20 cellular contexts compared by ENCODE assay signal in genomic region chr17:60371416-60371815, GRCh38. TPM values are rescaled to one million over a fixed set of nuclear protein-coding genes. Genes with fewer than 3 reads are reported as not detected.
DNase-seq lines count a peak whose midpoint lies in the region; ATAC-seq, FAIRE-seq and TF ChIP-seq lines count a peak whose summit lies in the region.
"Had no signal": no experiment of that assay in that cellular context is flagged by ENCODE, and none has a peak within 500 bp of the region (broad histone marks: within the 10 kb centered on the region; RNA-seq: fewer than 3 reads in every experiment).

No MANE protein-coding gene starts in this region.

- in situ Hi-C loops in mammary epithelial cell (cut with MboI; ENCODE audit: low sequenced_read_pairs in 2 of 2): no loop called here

- H3K4me1 ChIP-seq in mammary epithelial cell (ENCODE audit: insufficient read depth, low read length) (peaks cover 20% of the 10 kb centered on the region), RWPE2 (ENCODE audit: insufficient read depth, poor library complexity, severe bottlenecking) (peaks cover 24% of the 10 kb centered on the region), small intestine (ENCODE audit: control insufficient read depth in 2 of 2, insufficient read depth in 1 of 2, low read depth in 1 of 2, low read length in 1 of 2) (no peaks in the 10 kb centered on the region), heart left ventricle (peaks cover 0 to 20% (median 0%) of the 10 kb centered on the region in 12 donors)

- TF ChIP-seq CTCF in MCF 10A (IDR thresholded peaks at IDR 0.05; ENCODE audit: unreplicated experiment): no peak
- no peak for TF ChIP-seq CTCF in mammary epithelial cell (conservative IDR thresholded peaks at IDR 0.05 in 1 of 2, IDR thresholded peaks at IDR 0.05 in 1 of 2; ENCODE audit: extremely low read depth in 1 of 2, insufficient read depth in 1 of 2, low read depth in 1 of 2, low read length in 2 of 2)
- no peak for TF ChIP-seq CTCF in RWPE2 (IDR thresholded peaks at IDR 0.05; ENCODE audit: poor library complexity, severe bottlenecking)
- no peak for TF ChIP-seq CTCF in heart left ventricle (IDR thresholded peaks at IDR 0.05)

- no peaks in the 10 kb centered on the region for H3K27me3 Mint-ChIP-seq in MCF 10A (ENCODE audit: insufficient read depth, unreplicated experiment)
- no peaks in the 10 kb centered on the region for H3K27me3 Mint-ChIP-seq in memory B cell
- no peaks in the 10 kb centered on the region for H3K27me3 Mint-ChIP-seq in activated T-helper 17 cell treated with anti-CD3 and anti-CD28 coated beads, Interleukin-2, amount 50 U/mL, for 72 hours

- peaks cover 73% of the 10 kb centered on the region for H3K79me2 ChIP-seq in mammary epithelial cell (ENCODE audit: insufficient read depth, low read length)

- TF ChIP-seq POLR2A in heart left ventricle (IDR thresholded peaks at IDR 0.05): no peak

- H3K9me3 ChIP-seq in mammary epithelial cell (replicated peaks; ENCODE audit: insufficient read depth, low read length) (no peaks in the 10 kb centered on the region), RWPE2 (ENCODE audit: severe bottlenecking) (no peaks in the 10 kb centered on the region), small intestine (ENCODE audit: control insufficient read depth, low read depth) (no peaks in the 10 kb centered on the region), heart left ventricle (no peaks in the 10 kb centered on the region)
- H3K9me3 ChIP-seq: MG63 had no signal

- no peak for FAIRE-seq in small intestine (lab: Jason Lieb, UNC)
- FAIRE-seq: HTR-8/SVneo had no signal

- POLR2A ChIA-PET in MCF 10A (lab: Yijun Ruan, JAX): interaction anchor here (0.6 to 6.6 kb wide), 11 partner anchors 7 to 294 kb away, joined by 3 to 152 read pairs (median 3); partner anchors contain the start of gene USP32

- DNase-seq in MCF 10A (ENCODE audit: unreplicated experiment) (no peak), mammary epithelial cell (no peak), RWPE2 (ENCODE audit: low spot score) (no peak), memory B cell (ENCODE audit: low spot score in 2 of 2) (no peak), small intestine (no peak), heart left ventricle (no peak), globus pallidus (ENCODE audit: low spot score) (no peak)
- DNase-seq: 8988T, C1 segment of cervical spinal cord, COR-L47, HCEC 1CT, MG63, NCI-H1930, NCI-H2171, NCI-H446 treated with DMSO at 0.1 percent for 48 hours, NCI-H774, SHP77 had no signal

- H3K4me3 ChIP-seq in mammary epithelial cell (replicated peaks in 1 of 3; ENCODE audit: insufficient read depth in 1 of 3, low read depth in 2 of 3, low read length in 3 of 3): no peak overlapping the region
- H3K4me3 ChIP-seq in RWPE2 (ENCODE audit: severe bottlenecking): no peak overlapping the region
- no peak overlapping the region for H3K4me3 ChIP-seq in small intestine (ENCODE audit: low read depth in 1 of 2, low read length in 2 of 2)
- H3K4me3 ChIP-seq in heart left ventricle: no peak overlapping the region
- H3K4me3 ChIP-seq: MG63 had no signal

- intact Hi-C loops in MCF 10A (cut with micrococcal nuclease) (no loop called here), mammary epithelial cell (cut with micrococcal nuclease) (no loop called here), heart left ventricle (cut with DNase I) (no loop called here)

- H4K20me1 ChIP-seq in mammary epithelial cell (ENCODE audit: insufficient read depth, low read length): no peaks in the 10 kb centered on the region

- H3K4me3 Mint-ChIP-seq in MCF 10A (ENCODE audit: unreplicated experiment) (no peak overlapping the region), memory B cell (no peak overlapping the region)
- no peak overlapping the region for H3K4me3 Mint-ChIP-seq in activated T-helper 17 cell treated with anti-CD3 and anti-CD28 coated beads, Interleukin-2, amount 50 U/mL, for 72 hours

- ATAC-seq in RWPE2 (ENCODE audit: low read depth): no peak
- no peak for ATAC-seq in memory B cell (ENCODE audit: low read depth)
- ATAC-seq in activated T-helper 17 cell treated with anti-CD3 and anti-CD28 coated beads, Interleukin-2, amount 50 U/mL, for 72 hours (replicated peaks): no peak
- no peak for ATAC-seq in heart left ventricle

- H3K36me3 Mint-ChIP-seq in MCF 10A (ENCODE audit: insufficient read depth, unreplicated experiment) (peaks cover 31% of the 10 kb centered on the region), memory B cell (peaks cover 4% of the 10 kb centered on the region)
- peaks cover 6% of the 10 kb centered on the region for H3K36me3 Mint-ChIP-seq in activated T-helper 17 cell treated with anti-CD3 and anti-CD28 coated beads, Interleukin-2, amount 50 U/mL, for 72 hours (ENCODE audit: low read depth)

- H2AFZ ChIP-seq in mammary epithelial cell (ENCODE audit: low read depth, low read length): no peak overlapping the region

- dilution Hi-C loops in mammary epithelial cell (cut with HindIII; ENCODE audit: low sequenced_read_pairs): no loop called here

- peaks cover 15% of the 10 kb centered on the region for H3K4me1 Mint-ChIP-seq in MCF 10A (ENCODE audit: insufficient read depth, unreplicated experiment)
- peaks cover 8% of the 10 kb centered on the region for H3K4me1 Mint-ChIP-seq in memory B cell
- H3K4me1 Mint-ChIP-seq in activated T-helper 17 cell treated with anti-CD3 and anti-CD28 coated beads, Interleukin-2, amount 50 U/mL, for 72 hours: peaks cover 5% of the 10 kb centered on the region

- no peaks in the 10 kb centered on the region for H3K9me3 Mint-ChIP-seq in MCF 10A (ENCODE audit: unreplicated experiment)
- no peaks in the 10 kb centered on the region for H3K9me3 Mint-ChIP-seq in memory B cell
- no peaks in the 10 kb centered on the region for H3K9me3 Mint-ChIP-seq in activated T-helper 17 cell treated with anti-CD3 and anti-CD28 coated beads, Interleukin-2, amount 50 U/mL, for 72 hours

- no peak overlapping the region for H3K9ac ChIP-seq in mammary epithelial cell (ENCODE audit: insufficient read depth, low read length)
- H3K9ac ChIP-seq: KMS-11 had no signal

- no peak overlapping the region for H3K4me2 ChIP-seq in mammary epithelial cell (ENCODE audit: insufficient read depth, low read depth, low read length)
- H3K4me2 ChIP-seq: KMS-11 had no signal

- H3K36me3 ChIP-seq in mammary epithelial cell (ENCODE audit: insufficient read depth, low read length) (peaks cover 4% of the 10 kb centered on the region), RWPE2 (ENCODE audit: low read depth) (peaks cover 4% of the 10 kb centered on the region; the same call in 1 of the 2 replicates), small intestine (ENCODE audit: control insufficient read depth in 2 of 2, insufficient read depth in 2 of 2, low read length in 2 of 2) (no peaks in the 10 kb centered on the region), heart left ventricle (peaks cover 0 to 11% (median 0%) of the 10 kb centered on the region in 9 donors)

- BruUV-seq in MCF 10A (replicated peaks; lab: Mats Ljungman, UMichigan): no TSS peak
- no TSS peak for BruUV-seq in mammary epithelial cell (replicated peaks; lab: Mats Ljungman, UMichigan)

- CTCF ChIA-PET in MCF 10A (lab: Yijun Ruan, JAX) (interaction anchor here (0.6 kb wide), 1 partner anchor 21 kb away, joined by 3 read pairs; the partner anchor contains the start of gene USP32), mammary epithelial cell (lab: Charles Lee; ENCODE audit: low non-redundant PET) (no interaction called here)

- 100% methylated on average over 2 of the region's 3 CpGs for whole genome bisulfite sequencing in mammary epithelial cell (ENCODE audit: low coverage, missing lambda C conversion rate)
- WGBS in small intestine, 3 donors: 96 to 100% (median 98%) methylated on average over 3 of the region's 3 CpGs
- WGBS in heart left ventricle, 4 donors: 84 to 96% (median 93%) methylated on average over 3 of the region's 3 CpGs

- no peaks in the 10 kb centered on the region for H3K27me3 ChIP-seq in mammary epithelial cell (ENCODE audit: insufficient read depth, low read length)
- H3K27me3 ChIP-seq in RWPE2 (ENCODE audit: insufficient read depth, poor library complexity, severe bottlenecking): no peaks in the 10 kb centered on the region
- H3K27me3 ChIP-seq in small intestine (ENCODE audit: control insufficient read depth in 2 of 2, insufficient read depth in 2 of 2, low read length in 2 of 2): no peaks in the 10 kb centered on the region
- H3K27me3 ChIP-seq in heart left ventricle: no peaks in the 10 kb centered on the region
- H3K27me3 ChIP-seq: MG63 had no signal

- H3K27ac ChIP-seq in mammary epithelial cell (ENCODE audit: insufficient read depth, low read depth, low read length) (no peak overlapping the region), RWPE2 (ENCODE audit: poor library complexity, severe bottlenecking) (peak overlapping the region; percentile 80), small intestine (ENCODE audit: low read depth in 1 of 2, low read length in 1 of 2) (no peak overlapping the region), heart left ventricle (peak overlapping the region in 1 of 12 donors; percentile 12)
- H3K27ac ChIP-seq: KMS-11 had no signal

- H3K27ac Mint-ChIP-seq in MCF 10A (ENCODE audit: low read depth, unreplicated experiment): peak overlapping the region; percentile 88
- peak overlapping the region; percentile 8 for H3K27ac Mint-ChIP-seq in memory B cell
- no peak overlapping the region for H3K27ac Mint-ChIP-seq in activated T-helper 17 cell treated with anti-CD3 and anti-CD28 coated beads, Interleukin-2, amount 50 U/mL, for 72 hours

RNA-seq across cellular contexts. Expression of gene USP32, which starts 20.5 kb away (rescaled TPM):
- total RNA-seq in MCF 10A (2022) (52.2 and 62.9 TPM in 2 replicates), mammary epithelial cell (10 to 100 TPM; 56.8 to 63.0 TPM), heart left ventricle (10 to 100 TPM; 22.0 to 50.0 (median 34.7) TPM)
- polyA plus RNA-seq in mammary epithelial cell (20.3 TPM), small intestine (10 to 100 TPM; 10.3 to 18.6 (median 11.7) TPM), heart left ventricle (10 to 100 TPM in 1 of 2 donors, 1 to 10 TPM in 1; 9.8 to 29.3 TPM)
- polyA minus RNA-seq in mammary epithelial cell: 39.0 TPM
- 10 to 100 TPM; 32.7 to 42.2 TPM for total RNA-seq in activated T-helper 17 cell treated with anti-CD3 and anti-CD28 coated beads, Interleukin-2, amount 50 U/mL, for 72 hours

RNA-seq across cellular contexts. Expression of gene CHCT1, which starts 50.9 kb away (rescaled TPM):
- total RNA-seq in MCF 10A (2022): not detected in 2 replicates
- not detected for total RNA-seq in mammary epithelial cell
- not detected for polyA plus RNA-seq in mammary epithelial cell
- polyA minus RNA-seq in mammary epithelial cell: not detected
- under 1 TPM in 1 of 3 donors, not detected in 2; 0.10 TPM for polyA plus RNA-seq in small intestine
- not detected for total RNA-seq in activated T-helper 17 cell treated with anti-CD3 and anti-CD28 coated beads, Interleukin-2, amount 50 U/mL, for 72 hours
- under 1 TPM in 1 of 9 donors, not detected in 8; 0.27 TPM for total RNA-seq in heart left ventricle
- polyA plus RNA-seq in heart left ventricle: not detected
